8 cellular contexts compared by ENCODE assay signal in the genomic region with DNA sequence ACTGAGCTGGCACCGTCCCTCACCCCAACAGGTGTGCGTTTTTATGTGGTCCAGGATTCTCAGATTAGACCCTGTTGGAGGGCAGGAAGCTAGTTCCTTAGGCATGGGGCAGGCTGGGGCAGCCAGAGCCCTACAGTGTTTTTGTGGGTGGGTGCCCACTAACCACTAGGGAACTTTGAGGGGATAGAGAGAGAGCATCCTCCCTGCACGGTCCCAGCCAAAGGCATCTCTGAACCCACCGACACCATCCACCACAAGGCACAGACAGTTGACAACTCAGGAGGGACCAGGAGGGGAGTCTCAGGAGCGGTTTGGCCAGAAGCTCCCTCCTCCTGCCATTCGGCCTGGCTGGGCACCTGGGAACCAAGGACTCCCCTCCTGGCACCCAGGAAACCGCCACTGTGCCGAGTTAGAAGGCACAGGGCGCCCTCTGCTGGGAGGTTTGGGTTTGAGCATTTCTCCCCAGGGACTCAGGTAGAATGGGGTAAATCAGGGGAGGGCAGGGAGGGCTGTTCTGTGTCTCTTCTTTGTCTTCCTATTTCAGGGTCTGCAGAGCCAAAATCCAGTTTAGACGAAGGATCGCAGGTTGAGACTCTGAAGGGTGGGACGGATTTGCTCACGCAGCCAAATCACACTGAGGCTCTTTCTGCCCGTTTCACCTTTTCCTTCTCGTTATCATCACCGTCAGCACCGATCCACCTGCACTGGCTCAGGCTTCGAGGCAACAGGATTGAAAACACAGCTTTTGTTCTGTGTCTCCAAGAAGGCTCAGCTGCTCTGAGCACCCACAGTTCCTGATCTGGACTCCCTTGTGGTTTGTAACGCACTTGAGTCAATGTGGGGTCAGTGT.
DNase-seq lines count a peak whose midpoint lies in the region; ATAC-seq, FAIRE-seq and TF ChIP-seq lines count a peak whose summit lies in the region.

No MANE protein-coding gene starts in this region.

- H3K36me3 ChIP-seq in endothelial cell of umbilical vein (ENCODE audit: control insufficient read depth in 2 of 2, extremely low read depth in 1 of 2, insufficient read depth in 2 of 2, low read length in 2 of 2) (no peaks in the 10 kb centered on the region), neuronal stem cell (replicated peaks in 1 of 2; ENCODE audit: control insufficient read depth in 2 of 2, insufficient read depth in 2 of 2, low read length in 2 of 2) (peaks cover 0 to 1% of the 10 kb centered on the region in 2 donors)

- H3K4me2 ChIP-seq in endothelial cell of umbilical vein (ENCODE audit: insufficient read depth, low read length): no peak overlapping the region
- H3K4me2 ChIP-seq in neuronal stem cell (ENCODE audit: insufficient read depth, low read length, poor library complexity, severe bottlenecking): no peak overlapping the region

- H3K9me1 ChIP-seq in endothelial cell of umbilical vein (replicated peaks; ENCODE audit: control insufficient read depth, extremely low read depth, insufficient read depth, low read length): no peaks in the 10 kb centered on the region

- TF ChIP-seq CTCF in endothelial cell of umbilical vein (IDR thresholded peaks at IDR 0.05; ENCODE audit: extremely low read depth in 1 of 2, insufficient read depth in 1 of 2, low read depth in 1 of 2, low read length in 2 of 2): peak; percentile 65 to 80

- no peak overlapping the region for H2BK120ac ChIP-seq in neuronal stem cell (ENCODE audit: low read depth, low read length)

- H3K14ac ChIP-seq in neuronal stem cell (ENCODE audit: low read length): no peak overlapping the region

- H2BK12ac ChIP-seq in neuronal stem cell (ENCODE audit: low read length): no peak overlapping the region

- no TSS peak for BruUV-seq in endothelial cell of umbilical vein (replicated peaks; lab: Mats Ljungman, UMichigan)

- no CpG with 5 or more reads among the region's 19 CpGs for WGBS in neuronal stem cell (ENCODE audit: extremely low coverage in 2 of 2, insufficient read length in 2 of 2, insufficient replicate concordance in 1 of 2), 2 donors

- no peak overlapping the region for H3K4ac ChIP-seq in neuronal stem cell (ENCODE audit: low read length)

- H2BK5ac ChIP-seq in neuronal stem cell (ENCODE audit: low read length): no peak overlapping the region

- peak overlapping the region; percentile 15 for H3K18ac ChIP-seq in neuronal stem cell (ENCODE audit: low read length)

- no peak overlapping the region for H2AK5ac ChIP-seq in neuronal stem cell (ENCODE audit: low read depth, low read length)

- H3K4me1 ChIP-seq in endothelial cell of umbilical vein (ENCODE audit: control insufficient read depth, extremely low read depth, insufficient read depth, low read length) (peaks cover 6% of the 10 kb centered on the region), neuronal stem cell (ENCODE audit: control insufficient read depth in 2 of 2, insufficient read depth in 1 of 2, low read depth in 1 of 2, low read length in 2 of 2) (peaks cover 0 to 4% of the 10 kb centered on the region in 2 donors)

- intact Hi-C loops in endothelial cell of umbilical vein (cut with micrococcal nuclease): loop anchor here (1.0 to 2.0 kb wide), 2 partner anchors 20 to 73 kb away; no protein-coding TSS in a partner anchor

- no peak overlapping the region for H4K91ac ChIP-seq in neuronal stem cell (ENCODE audit: low read depth, low read length, poor library complexity)

- ATAC-seq in GM21390 (IDR thresholded peaks at IDR 0.05; ENCODE audit: unreplicated experiment): no peak

- no peak overlapping the region for H3K23ac ChIP-seq in neuronal stem cell (ENCODE audit: low read depth, low read length, poor library complexity)

- TF ChIP-seq POLR2A in endothelial cell of umbilical vein (IDR thresholded peaks at IDR 0.05; ENCODE audit: low read depth, low read length): no peak

- POLR2A ChIA-PET in endothelial cell of umbilical vein (lab: Charles Lee): no interaction called here

- H4K20me1 ChIP-seq in endothelial cell of umbilical vein (replicated peaks; ENCODE audit: control insufficient read depth, extremely low read depth, insufficient read depth, low read length): no peaks in the 10 kb centered on the region

- FAIRE-seq in endothelial cell of umbilical vein (lab: Jason Lieb, UNC): peak; percentile 77

- no peaks in the 10 kb centered on the region for H3K79me1 ChIP-seq in neuronal stem cell (ENCODE audit: low read depth, low read length)

- H2BK15ac ChIP-seq in neuronal stem cell (ENCODE audit: low read length): no peak overlapping the region

- H3K4me3 ChIP-seq in endothelial cell of umbilical vein (replicated peaks in 1 of 3; ENCODE audit: insufficient read depth in 1 of 3, low read depth in 1 of 3, low read length in 3 of 3) (no peak overlapping the region), neuronal stem cell (ENCODE audit: low read length in 2 of 2) (no peak overlapping the region)

- no peaks in the 10 kb centered on the region for H3K79me2 ChIP-seq in endothelial cell of umbilical vein (ENCODE audit: control insufficient read depth, insufficient read depth, low read length)

- peaks cover 0 to 2% of the 10 kb centered on the region in 2 experiments for H3K27me3 ChIP-seq in endothelial cell of umbilical vein (ENCODE audit: control insufficient read depth in 2 of 2, insufficient read depth in 2 of 2, low read length in 2 of 2)
- peaks cover 0 to 2% (median 0%) of the 10 kb centered on the region in 3 experiments for H3K27me3 ChIP-seq in neuronal stem cell (ENCODE audit: control insufficient read depth in 3 of 3, insufficient read depth in 3 of 3, low read depth in 1 of 3, low read length in 3 of 3)

- CTCF ChIA-PET in endothelial cell of umbilical vein (lab: Charles Lee): interaction anchor here (0.6 to 3.0 kb wide), 20 partner anchors 8 to 430 kb away, joined by 3 to 39 read pairs (median 4); partner anchors contain the start of gene TYSND1

- DNase-seq in NCI-H526 (lab: John Stamatoyannopoulos, UW): peak; percentile 47 to 75
- no peak for DNase-seq in NCI-H526 treated with DMSO at 0.1 percent for 48 hours (lab: John Stamatoyannopoulos, UW)
- DNase-seq in NCI-H345 (lab: John Stamatoyannopoulos, UW): peak; percentile 20
- DNase-seq in activated CD8-positive, alpha-beta memory T cell treated with anti-CD3 and anti-CD28 coated beads for 24 hours: peak; percentile 82
- DNase-seq in endothelial cell of umbilical vein (ENCODE audit: low read depth, low spot score): no peak
- DNase-seq in neuronal stem cell (ENCODE audit: low spot score): peak; percentile 65
- DNase-seq in pons (ENCODE audit: low spot score): no peak

- H3K9me3 ChIP-seq in endothelial cell of umbilical vein (replicated peaks; ENCODE audit: control insufficient read depth, insufficient read depth, low read length) (no peaks in the 10 kb centered on the region), neuronal stem cell (replicated peaks in 1 of 2; ENCODE audit: control insufficient read depth in 2 of 2, insufficient read depth in 1 of 2, low read depth in 1 of 2, low read length in 2 of 2) (peaks cover 0 to 4% of the 10 kb centered on the region in 2 donors)

- H3K9ac ChIP-seq in endothelial cell of umbilical vein (replicated peaks; ENCODE audit: extremely low read depth, insufficient read depth, low read length): no peak overlapping the region
- H3K9ac ChIP-seq in neuronal stem cell (ENCODE audit: low read depth, low read length, poor library complexity): no peak overlapping the region

- H3K27ac ChIP-seq in endothelial cell of umbilical vein (ENCODE audit: insufficient read depth, low read depth, low read length): no peak overlapping the region
- H3K27ac ChIP-seq in neuronal stem cell (replicated peaks; ENCODE audit: low read length): no peak overlapping the region

- no peak overlapping the region for H4K8ac ChIP-seq in neuronal stem cell (ENCODE audit: low read depth, low read length)

- dilution Hi-C loops in endothelial cell of umbilical vein (cut with MboI; ENCODE audit: extremely low pct_ligation_motif_present, low sequenced_read_pairs): no loop called here

- H2AFZ ChIP-seq in endothelial cell of umbilical vein (ENCODE audit: low read depth, low read length) (no peak overlapping the region), neuronal stem cell (ENCODE audit: low read length) (no peak overlapping the region)

TF ChIP-seq in endothelial cell of umbilical vein, 7 proteins besides CTCF, POLR2A, EP300 and RAD21:
- TF ChIP-seq FOS (IDR thresholded peaks at IDR 0.05; ENCODE audit: borderline replicate concordance, insufficient read depth, low read length) (no peak), MAX (IDR thresholded peaks at IDR 0.05; ENCODE audit: insufficient read depth, insufficient read length) (no peak), EZH2 (IDR thresholded peaks at IDR 0.05; ENCODE audit: borderline replicate concordance, low read depth, low read length, severe bottlenecking) (no peak), MYC (IDR thresholded peaks at IDR 0.05; ENCODE audit: low read depth, low read length) (no peak), GATA2 (IDR thresholded peaks at IDR 0.05; ENCODE audit: insufficient read depth, insufficient read length, low read depth, low read length) (no peak), POLR2AphosphoS5 (IDR thresholded peaks at IDR 0.05; ENCODE audit: insufficient read depth, low read depth, low read length) (no peak), JUN (IDR thresholded peaks at IDR 0.05; ENCODE audit: borderline replicate concordance, insufficient read depth, insufficient read length, low read depth) (no peak)

Comparison
In these comparisons a context has a peak if more than half of its experiments do, and no peak if none do; other contexts are left out.
1. DNase-seq: peak in NCI-H526 (2 of 2), NCI-H345 (single experiment), activated CD8-positive, alpha-beta memory T cell treated with anti-CD3 and anti-CD28 coated beads for 24 hours (single experiment) and neuronal stem cell (single experiment); none in NCI-H526 treated with DMSO at 0.1 percent for 48 hours (single experiment), endothelial cell of umbilical vein (single experiment) and pons (single experiment).